In the genomic region with DNA sequence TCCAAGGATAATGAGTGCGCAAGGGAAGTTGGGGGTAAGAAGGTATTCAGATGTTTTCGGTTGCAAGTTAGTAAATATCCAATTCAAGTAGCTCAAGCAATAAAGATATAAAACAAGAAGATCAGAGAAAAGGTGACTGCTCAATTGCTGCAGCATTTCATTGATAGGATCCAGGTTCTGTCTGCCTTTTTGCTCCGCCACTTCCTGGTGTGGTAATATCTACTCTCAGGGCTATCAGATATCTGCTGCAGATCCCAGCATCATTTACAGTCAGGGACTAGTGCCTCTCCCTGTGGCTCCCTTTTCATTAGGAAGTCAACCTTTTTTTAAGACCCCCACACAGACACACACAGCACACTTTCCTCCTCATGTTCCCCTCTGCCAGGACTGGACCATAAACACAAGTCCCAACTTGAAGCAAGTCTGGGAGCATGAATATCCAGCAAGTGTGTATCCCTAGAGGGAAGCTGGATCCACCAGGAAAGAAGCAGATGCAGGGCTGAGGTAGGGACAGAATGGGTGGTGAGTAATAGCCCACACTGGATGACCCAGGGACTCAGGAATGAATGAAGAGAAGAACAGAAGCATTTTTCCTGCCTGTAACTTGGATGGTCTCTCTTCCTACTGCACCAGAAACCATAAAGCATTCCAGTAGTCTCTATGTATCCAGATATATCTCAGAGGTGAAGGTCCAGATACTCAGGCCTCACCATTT, we compare ENCODE assay signal across 21 cellular contexts. TPM values are rescaled to one million over a fixed set of nuclear protein-coding genes. Genes with fewer than 3 reads are reported as not detected.
DNase-seq lines count a peak whose midpoint lies in the region; ATAC-seq, FAIRE-seq and TF ChIP-seq lines count a peak whose summit lies in the region.
"Had no signal": no experiment of that assay in that cellular context is flagged by ENCODE, and none has a peak within 500 bp of the region (broad histone marks: within the 10 kb centered on the region; RNA-seq: fewer than 3 reads in every experiment).

No MANE protein-coding gene starts in this region.

- peak; percentile 76 for DNase-seq in AG20443 (ENCODE audit: low spot score)
- peak; percentile 67 for DNase-seq in HCEC 1CT
- peak; percentile 86 for DNase-seq in bronchial epithelial cell (ENCODE audit: low read depth)
- peak; percentile 7 for DNase-seq in left kidney (ENCODE audit: low read depth, low spot score)
- DNase-seq in stimulated activated naive CD8-positive, alpha-beta T cell treated with anti-CD3 and anti-CD28 coated beads, Interleukin-15, amount 100 ng/mL, for 72 hours = no peak
- DNase-seq in GM23338 (ENCODE audit: low spot score) = no peak
- DNase-seq in right lobe of liver = no peak
- no peak for DNase-seq in cardiac septum (ENCODE audit: low spot score)
- DNase-seq: activated naive CD8-positive, alpha-beta T cell treated with anti-CD3 and anti-CD28 coated beads, Interleukin-2, amount 50 U/mL, for 24 hours; effector memory CD4-positive, alpha-beta T cell; H7; Karpas-422; left ventricle myocardium inferior; NCI-H446 treated with DMSO at 0.1 percent for 48 hours; SIG-M5; stimulated activated CD4-positive, alpha-beta T cell treated with anti-CD3 and anti-CD28 coated beads, Interleukin-4, amount 100 ng/mL, for 4 hours; stimulated activated CD8-positive, alpha-beta memory T cell treated with anti-CD3 and anti-CD28 coated beads, Interleukin-4, amount 100 ng/mL, for 48 hours; T-helper 2 cell had no signal

- no peaks in the 10 kb centered on the region for H4K20me1 ChIP-seq in GM23338 (replicated peaks; ENCODE audit: insufficient read depth)

- no peaks in the 10 kb centered on the region for H3K9me3 ChIP-seq in right lobe of liver
- H3K9me3 ChIP-seq: left ventricle myocardium inferior had no signal

- intact Hi-C loops in right lobe of liver (cut with DNase I) (no loop called here), cardiac septum (cut with DNase I) (no loop called here)

- no peaks in the 10 kb centered on the region for H3F3A ChIP-seq in GM23338 (replicated peaks; ENCODE audit: low read depth)

- H3K27me3 ChIP-seq in bronchial epithelial cell (ENCODE audit: control insufficient read depth, insufficient read depth, low read length) (no peaks in the 10 kb centered on the region), GM23338 (ENCODE audit: insufficient read depth) (no peaks in the 10 kb centered on the region), right lobe of liver (no peaks in the 10 kb centered on the region)

- H3K9me2 ChIP-seq in GM23338 (ENCODE audit: insufficient read depth) = peaks cover 7% of the 10 kb centered on the region

- no peak for ATAC-seq in stimulated activated naive CD8-positive, alpha-beta T cell treated with anti-CD3 and anti-CD28 coated beads, Interleukin-15, amount 100 ng/mL, for 72 hours
- ATAC-seq in GM23338 = no peak
- ATAC-seq in right lobe of liver = no peak
- ATAC-seq: activated naive CD8-positive, alpha-beta T cell treated with anti-CD3 and anti-CD28 coated beads, Interleukin-2, amount 50 U/mL, for 24 hours; activated T-helper 17 cell treated with anti-CD3 and anti-CD28 coated beads, Interleukin-2, amount 50 U/mL, for 72 hours had no signal

- H3K36me3 ChIP-seq in bronchial epithelial cell (ENCODE audit: control insufficient read depth, insufficient read depth, low read length) (no peaks in the 10 kb centered on the region), GM23338 (ENCODE audit: insufficient read depth) (no peaks in the 10 kb centered on the region), right lobe of liver (no peaks in the 10 kb centered on the region)
- H3K36me3 ChIP-seq: left ventricle myocardium inferior had no signal

- TF ChIP-seq CTCF in bronchial epithelial cell (IDR thresholded peaks at IDR 0.05; ENCODE audit: insufficient read depth, low read length, severe bottlenecking) = no peak
- TF ChIP-seq CTCF in GM23338 (conservative IDR thresholded peaks at IDR 0.05; ENCODE audit: low read depth in 2 of 2) = no peak
- no peak for TF ChIP-seq CTCF in right lobe of liver (IDR thresholded peaks at IDR 0.05)

- H3K27ac ChIP-seq in GM23338 (ENCODE audit: low read depth) (no peak overlapping the region), right lobe of liver (no peak overlapping the region)
- H3K27ac ChIP-seq: left ventricle myocardium inferior, parathyroid adenoma had no signal

- FAIRE-seq in bronchial epithelial cell (lab: Jason Lieb, UNC) = peak; percentile 52
- FAIRE-seq: D721Med had no signal

- no peaks in the 10 kb centered on the region for H3K9me3 Mint-ChIP-seq in stimulated activated naive CD8-positive, alpha-beta T cell treated with anti-CD3 and anti-CD28 coated beads, Interleukin-15, amount 100 ng/mL, for 72 hours
- peaks cover 3% of the 10 kb centered on the region; the same call in 1 of the 3 replicates for H3K9me3 Mint-ChIP-seq in GM23338
- H3K9me3 Mint-ChIP-seq: activated naive CD8-positive, alpha-beta T cell treated with anti-CD3 and anti-CD28 coated beads, Interleukin-2, amount 50 U/mL, for 24 hours; activated T-helper 17 cell treated with anti-CD3 and anti-CD28 coated beads, Interleukin-2, amount 50 U/mL, for 72 hours had no signal

- H3K4me3 Mint-ChIP-seq in stimulated activated naive CD8-positive, alpha-beta T cell treated with anti-CD3 and anti-CD28 coated beads, Interleukin-15, amount 100 ng/mL, for 72 hours = no peak overlapping the region
- H3K4me3 Mint-ChIP-seq in GM23338 = no peak overlapping the region
- H3K4me3 Mint-ChIP-seq: activated naive CD8-positive, alpha-beta T cell treated with anti-CD3 and anti-CD28 coated beads, Interleukin-2, amount 50 U/mL, for 24 hours; activated T-helper 17 cell treated with anti-CD3 and anti-CD28 coated beads, Interleukin-2, amount 50 U/mL, for 72 hours had no signal

- H2AFZ ChIP-seq in GM23338 = no peak overlapping the region
- H2AFZ ChIP-seq: parathyroid adenoma had no signal

- no peaks in the 10 kb centered on the region for H3K4me1 Mint-ChIP-seq in stimulated activated naive CD8-positive, alpha-beta T cell treated with anti-CD3 and anti-CD28 coated beads, Interleukin-15, amount 100 ng/mL, for 72 hours
- H3K4me1 Mint-ChIP-seq in GM23338 = no peaks in the 10 kb centered on the region
- H3K4me1 Mint-ChIP-seq: activated naive CD8-positive, alpha-beta T cell treated with anti-CD3 and anti-CD28 coated beads, Interleukin-2, amount 50 U/mL, for 24 hours; activated T-helper 17 cell treated with anti-CD3 and anti-CD28 coated beads, Interleukin-2, amount 50 U/mL, for 72 hours had no signal

- H3K4me3 ChIP-seq in bronchial epithelial cell (ENCODE audit: low read depth, low read length) (no peak overlapping the region), GM23338 (no peak overlapping the region), right lobe of liver (no peak overlapping the region)
- H3K4me3 ChIP-seq: left ventricle myocardium inferior had no signal

- no peaks in the 10 kb centered on the region; the same call in 2 of the 3 replicates for H3K36me3 Mint-ChIP-seq in GM23338 (ENCODE audit: low read depth)

- H3K4me2 ChIP-seq in GM23338 = no peak overlapping the region

- TF ChIP-seq POLR2A in right lobe of liver (IDR thresholded peaks at IDR 0.05) = no peak

- 56% methylated on average over 2 of the region's 3 CpGs for WGBS in right lobe of liver (ENCODE audit: insufficient coverage, low coverage, low lambda C conversion rate, missing lambda C conversion rate)

- H3K79me2 ChIP-seq in GM23338 (replicated peaks; ENCODE audit: insufficient read depth) = no peaks in the 10 kb centered on the region
- H3K79me2 ChIP-seq: parathyroid adenoma had no signal

- no peaks in the 10 kb centered on the region for H3K4me1 ChIP-seq in GM23338 (ENCODE audit: insufficient read depth)
- H3K4me1 ChIP-seq in right lobe of liver = no peaks in the 10 kb centered on the region
- H3K4me1 ChIP-seq: left ventricle myocardium inferior, parathyroid adenoma had no signal

- no peak overlapping the region for H3K27ac Mint-ChIP-seq in stimulated activated naive CD8-positive, alpha-beta T cell treated with anti-CD3 and anti-CD28 coated beads, Interleukin-15, amount 100 ng/mL, for 72 hours
- no peak overlapping the region for H3K27ac Mint-ChIP-seq in GM23338
- H3K27ac Mint-ChIP-seq: activated naive CD8-positive, alpha-beta T cell treated with anti-CD3 and anti-CD28 coated beads, Interleukin-2, amount 50 U/mL, for 24 hours; activated T-helper 17 cell treated with anti-CD3 and anti-CD28 coated beads, Interleukin-2, amount 50 U/mL, for 72 hours had no signal

- peaks cover 17% of the 10 kb centered on the region for H3K27me3 Mint-ChIP-seq in stimulated activated naive CD8-positive, alpha-beta T cell treated with anti-CD3 and anti-CD28 coated beads, Interleukin-15, amount 100 ng/mL, for 72 hours
- H3K27me3 Mint-ChIP-seq in GM23338 (ENCODE audit: insufficient read depth, low read depth, poor library complexity) = no peaks in the 10 kb centered on the region

TF ChIP-seq in GM23338, 12 proteins besides CTCF, POLR2A, EP300 and RAD21 (continues in another document):
- TF ChIP-seq CREB1 (CRISPR knock-in tag; IDR thresholded peaks at IDR 0.05; ENCODE audit: low read depth) (no peak), EZH2 (IDR thresholded peaks at IDR 0.05; ENCODE audit: low read depth, unreplicated experiment) (no peak), NANOG (IDR thresholded peaks at IDR 0.05; ENCODE audit: borderline replicate concordance) (no peak)

RNA-seq across cellular contexts. Expression of gene ZNF622, which starts 53.7 kb away (rescaled TPM):
- total RNA-seq in bronchial epithelial cell = 59.9 and 72.7 TPM in 2 replicates
- total RNA-seq in GM23338 (2014; rRNA removed; shearing (Covaris generic)) = 26.8 and 30.7 TPM in 2 replicates
- polyA plus RNA-seq in GM23338 (2016; fragmentation: Nextera tagmentation; extraction: Ambion mirVana) = 18.8 and 20.1 TPM in 2 replicates
- total RNA-seq in right lobe of liver = 10 to 100 TPM; 12.9 to 15.7 (median 14.9) TPM
- total RNA-seq in cardiac septum = 49.0 TPM

Comparison
In these comparisons a context has a peak if more than half of its experiments do, and no peak if none do; other contexts are left out.
1. DNase-seq: peak in AG20443 (single experiment), HCEC 1CT (single experiment), bronchial epithelial cell (single experiment) and left kidney (single experiment); none in stimulated activated naive CD8-positive, alpha-beta T cell treated with anti-CD3 and anti-CD28 coated beads, Interleukin-15, amount 100 ng/mL, for 72 hours (0 of 2), GM23338 (single experiment), right lobe of liver (0 of 3) and cardiac septum (single experiment).